Comparison of ENCODE assay signal across 1 cellular context in genomic region chr6:27668442-27669275, GRCh38.
TF ChIP-seq lines count a peak whose summit lies in the region.

No MANE protein-coding gene starts in this region.

TF ChIP-seq in HepG2, 621 proteins besides CTCF, POLR2A, EP300 and RAD21 (continued from another document and continues in another):
- no peak for TF ChIP-seq PRDM10 (CRISPR knock-in tag; IDR thresholded peaks at IDR 0.05; ENCODE audit: low read depth)
- no peak for TF ChIP-seq ZNF513 (CRISPR knock-in tag; conservative IDR thresholded peaks at IDR 0.05)
- TF ChIP-seq ZNF282 (IDR thresholded peaks at IDR 0.05; ENCODE audit: partially characterized antibody) = no peak
- TF ChIP-seq ZNF367 (CRISPR knock-in tag; IDR thresholded peaks at IDR 0.05; ENCODE audit: borderline replicate concordance) = no peak
- TF ChIP-seq MIER2 (CRISPR knock-in tag; IDR thresholded peaks at IDR 0.05) = no peak
- no peak for TF ChIP-seq ZNF709 (CRISPR knock-in tag; IDR thresholded peaks at IDR 0.05)
- no peak for TF ChIP-seq ELF4 (CRISPR knock-in tag; IDR thresholded peaks at IDR 0.05; ENCODE audit: borderline replicate concordance)
- peak; percentile 46 for TF ChIP-seq ZFY (CRISPR knock-in tag; IDR thresholded peaks at IDR 0.05)
- no peak for TF ChIP-seq NFYB (CRISPR knock-in tag; IDR thresholded peaks at IDR 0.05)
- peak; percentile 89 for TF ChIP-seq ADNP (CRISPR knock-in tag; IDR thresholded peaks at IDR 0.05)
- no peak for TF ChIP-seq ZNF800 (CRISPR knock-in tag; IDR thresholded peaks at IDR 0.05)
- TF ChIP-seq TEAD2 (CRISPR knock-in tag; IDR thresholded peaks at IDR 0.05) = no peak
- TF ChIP-seq ZNF207 (IDR thresholded peaks at IDR 0.05; ENCODE audit: borderline replicate concordance) = no peak
- 0 out of 2 replicates have a peak, but pooled peaks have one; percentile 68 for TF ChIP-seq NAIF1 (CRISPR knock-in tag; IDR thresholded peaks at IDR 0.05; ENCODE audit: borderline replicate concordance)
- no peak for TF ChIP-seq RBFOX2 (IDR thresholded peaks at IDR 0.05; ENCODE audit: low read depth, low read length)
- TF ChIP-seq ZNF503 (CRISPR knock-in tag; IDR thresholded peaks at IDR 0.05) = no peak
- no peak for TF ChIP-seq MXD4 (CRISPR knock-in tag; IDR thresholded peaks at IDR 0.05)
- no peak for TF ChIP-seq EEA1 (CRISPR knock-in tag; IDR thresholded peaks at IDR 0.05; ENCODE audit: borderline replicate concordance)
- TF ChIP-seq ZNF432 (CRISPR knock-in tag; IDR thresholded peaks at IDR 0.05; ENCODE audit: borderline replicate concordance) = no peak
- TF ChIP-seq ZNF7 (CRISPR knock-in tag; IDR thresholded peaks at IDR 0.05) = no peak
- no peak for TF ChIP-seq ZNF224 (CRISPR knock-in tag; IDR thresholded peaks at IDR 0.05)
- TF ChIP-seq PRPF4 (IDR thresholded peaks at IDR 0.05; ENCODE audit: low read depth, low read length, poor library complexity, severe bottlenecking) = peak; percentile 98
- TF ChIP-seq ZNF770 (CRISPR knock-in tag; IDR thresholded peaks at IDR 0.05) = peak; percentile 82
- no peak for TF ChIP-seq ZNF83 (CRISPR knock-in tag; IDR thresholded peaks at IDR 0.05; ENCODE audit: borderline replicate concordance)
- no peak for TF ChIP-seq ZNF546 (CRISPR knock-in tag; conservative IDR thresholded peaks at IDR 0.05)
- TF ChIP-seq ZNF205 (CRISPR knock-in tag; IDR thresholded peaks at IDR 0.05) = peak; percentile 74; the same call in 1 of the 2 replicates
- TF ChIP-seq ZNF646 (CRISPR knock-in tag; IDR thresholded peaks at IDR 0.05) = no peak
- TF ChIP-seq ZNF639 (CRISPR knock-in tag; conservative IDR thresholded peaks at IDR 0.05) = no peak
- TF ChIP-seq ZNF784 (CRISPR knock-in tag; IDR thresholded peaks at IDR 0.05; ENCODE audit: borderline replicate concordance) = peak; percentile 77; the same call in 1 of the 2 replicates
- TF ChIP-seq RFX1 (IDR thresholded peaks at IDR 0.05) = no peak
- TF ChIP-seq KLF12 (CRISPR knock-in tag; IDR thresholded peaks at IDR 0.05; ENCODE audit: borderline replicate concordance) = 0 out of 2 replicates have a peak, but pooled peaks have one; percentile 39
- TF ChIP-seq PHF21A (CRISPR knock-in tag; IDR thresholded peaks at IDR 0.05) = no peak; the same call in 1 of the 2 replicates
- no peak for TF ChIP-seq DDIT3 (CRISPR knock-in tag; IDR thresholded peaks at IDR 0.05)
- TF ChIP-seq HDAC2 (CRISPR knock-in tag; IDR thresholded peaks at IDR 0.05) = peak; percentile 76; the same call in 1 of the 2 replicates
- no peak for TF ChIP-seq MBNL3 (CRISPR knock-in tag; conservative IDR thresholded peaks at IDR 0.05)
- no peak for TF ChIP-seq ZNF776 (CRISPR knock-in tag; IDR thresholded peaks at IDR 0.05)
- no peak for TF ChIP-seq BHLHE40 (IDR thresholded peaks at IDR 0.05; ENCODE audit: low read length)
- TF ChIP-seq CREB1 (IDR thresholded peaks at IDR 0.05) = no peak
- peak; percentile 70 for TF ChIP-seq CREB1 (CRISPR knock-in tag; IDR thresholded peaks at IDR 0.05)
- 0 out of 2 replicates have a peak, but pooled peaks have one; percentile 18 for TF ChIP-seq SALL2 (CRISPR knock-in tag; IDR thresholded peaks at IDR 0.05)
- TF ChIP-seq ZNF143 (CRISPR knock-in tag; IDR thresholded peaks at IDR 0.05) = no peak
- TF ChIP-seq JARID2 (CRISPR knock-in tag; IDR thresholded peaks at IDR 0.05; ENCODE audit: insufficient replicate concordance) = no peak
- no peak; the same call in 1 of the 2 replicates for TF ChIP-seq ZNF264 (CRISPR knock-in tag; IDR thresholded peaks at IDR 0.05)
- TF ChIP-seq AHR (CRISPR knock-in tag; IDR thresholded peaks at IDR 0.05) = no peak
